Comparison of ENCODE assay signal across 1 cellular context in the genomic region with DNA sequence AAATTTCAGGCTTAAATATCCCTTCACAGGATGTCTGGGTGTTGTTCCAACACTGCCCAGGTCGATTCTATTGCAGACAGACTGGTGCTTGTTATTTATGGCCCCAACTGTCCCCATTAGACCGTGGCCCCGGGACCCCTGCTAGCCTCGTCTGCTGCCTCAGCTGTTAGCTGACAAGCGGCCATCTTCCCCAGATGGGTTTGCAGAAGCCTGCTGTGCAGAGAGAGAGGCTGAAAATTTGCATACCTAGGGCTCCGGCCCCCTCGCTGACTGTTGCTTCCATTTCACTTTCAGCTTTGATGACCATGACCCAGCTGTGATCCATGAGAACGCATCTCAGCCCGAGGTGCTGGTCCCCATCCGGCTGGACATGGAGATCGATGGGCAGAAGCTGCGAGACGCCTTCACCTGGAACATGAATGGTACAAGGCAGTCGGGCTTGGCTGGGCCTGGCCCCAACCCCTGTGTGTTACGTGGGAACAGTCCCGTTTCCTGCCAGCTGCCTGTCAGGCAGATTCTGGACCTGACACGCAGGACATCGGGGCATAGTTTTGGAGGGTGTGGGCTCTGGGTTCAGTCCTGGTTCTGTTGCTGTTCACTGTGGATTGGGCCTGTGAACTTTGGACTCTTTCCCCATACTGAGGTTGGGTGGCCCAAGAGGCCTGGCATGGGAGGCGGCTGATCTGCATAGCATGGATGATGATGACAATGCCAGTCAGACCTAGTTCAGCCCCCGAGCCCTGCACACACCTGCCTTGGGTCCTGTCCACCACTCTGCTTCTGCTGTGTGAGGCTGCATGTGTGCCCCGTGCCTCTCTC.
TF ChIP-seq lines count a peak whose summit lies in the region.

No MANE protein-coding gene starts in this region.

TF ChIP-seq in HepG2, 621 proteins besides CTCF, POLR2A, EP300 and RAD21:
- TF ChIP-seq HNF4A (CRISPR knock-in tag; IDR thresholded peaks at IDR 0.05) (0 out of 2 replicates have a peak, but pooled peaks have one; percentile 40), CEBPB (IDR thresholded peaks at IDR 0.05; ENCODE audit: borderline replicate concordance, low read depth, low read length) (peak; percentile 37; the same call in 1 of the 2 replicates), AGO2 (optimal IDR thresholded peaks at IDR 0.05; ENCODE audit: low read depth, low read length) (peak; percentile 62), GABPA (IDR thresholded peaks at IDR 0.05; ENCODE audit: low read depth, low read length) (no peak), GABPA (CRISPR knock-in tag; IDR thresholded peaks at IDR 0.05; ENCODE audit: low read depth) (no peak)
